19 cellular contexts compared by ENCODE assay signal in genomic region chr6:102015431-102015830, GRCh38.
"Had no signal": no experiment of that assay in that cellular context is flagged by ENCODE, and none has a peak within 500 bp of the region (broad histone marks: within the 10 kb centered on the region; RNA-seq: fewer than 3 reads in every experiment).

No MANE protein-coding gene starts in this region.

- H3K4me3 Mint-ChIP-seq: effector memory CD8-positive, alpha-beta T cell; memory B cell; natural killer cell; stimulated activated memory B cell treated with anti-CD40 and anti-IgM and Interleukin-4, amounts not matched to agents 10 μg/mL and 1 μg/mL and 100 μg/mL, for 72 hours had no signal

- H3K27me3 Mint-ChIP-seq: effector memory CD8-positive, alpha-beta T cell; memory B cell; progenitor cell of endocrine pancreas; stimulated activated memory B cell treated with anti-CD40 and anti-IgM and Interleukin-4, amounts not matched to agents 10 μg/mL and 1 μg/mL and 100 μg/mL, for 72 hours had no signal

- H3K36me3 ChIP-seq: neutrophil, pancreas, right lobe of liver, thoracic aorta, upper lobe of left lung, uterus had no signal

- DNase-seq: cortex of kidney; effector memory CD8-positive, alpha-beta T cell; erythroblast; head of caudate nucleus; natural killer cell; right lobe of liver; stimulated activated CD4-positive, alpha-beta T cell treated with anti-CD3 and anti-CD28 coated beads, Interleukin-4, amount 100 ng/mL, for 4 hours; stimulated activated naive CD8-positive, alpha-beta T cell treated with anti-CD3 and anti-CD28 coated beads, Interleukin-15, Interleukin-2, amounts not matched to agents 100 U/mL and 50 U/mL, for 24 hours; upper lobe of left lung; uterus had no signal

- ATAC-seq: effector memory CD8-positive, alpha-beta T cell; left lobe of liver; natural killer cell; pancreas; right lobe of liver; stimulated activated memory B cell treated with anti-CD40 and anti-IgM and Interleukin-4, amounts not matched to agents 10 μg/mL and 1 μg/mL and 100 μg/mL, for 72 hours; stimulated activated naive CD8-positive, alpha-beta T cell treated with anti-CD3 and anti-CD28 coated beads, Interleukin-15, Interleukin-2, amounts not matched to agents 100 U/mL and 50 U/mL, for 24 hours had no signal

- H3K4me1 Mint-ChIP-seq: memory B cell; natural killer cell; stimulated activated memory B cell treated with anti-CD40 and anti-IgM and Interleukin-4, amounts not matched to agents 10 μg/mL and 1 μg/mL and 100 μg/mL, for 72 hours had no signal

- H3K27me3 ChIP-seq: neutrophil, pancreas, right lobe of liver, tibial nerve, upper lobe of left lung, uterus had no signal

- H3K4me3 ChIP-seq: lung, pancreas, right lobe of liver, thoracic aorta, tibial nerve, upper lobe of left lung, uterus had no signal

- H3K9me3 ChIP-seq: neutrophil, pancreas, right lobe of liver, thoracic aorta, tibial nerve, upper lobe of left lung, uterus had no signal

- H3K27ac ChIP-seq: neutrophil, pancreas, right lobe of liver, thoracic aorta, tibial nerve, upper lobe of left lung, uterus had no signal

- H3K27ac Mint-ChIP-seq: effector memory CD8-positive, alpha-beta T cell; memory B cell; natural killer cell; progenitor cell of endocrine pancreas; stimulated activated memory B cell treated with anti-CD40 and anti-IgM and Interleukin-4, amounts not matched to agents 10 μg/mL and 1 μg/mL and 100 μg/mL, for 72 hours had no signal

- H3K36me3 Mint-ChIP-seq: memory B cell; stimulated activated memory B cell treated with anti-CD40 and anti-IgM and Interleukin-4, amounts not matched to agents 10 μg/mL and 1 μg/mL and 100 μg/mL, for 72 hours had no signal

- H3K4me1 ChIP-seq: pancreas, right lobe of liver, tibial nerve, upper lobe of left lung, uterus had no signal

- H3K9me3 Mint-ChIP-seq: effector memory CD8-positive, alpha-beta T cell; memory B cell; stimulated activated memory B cell treated with anti-CD40 and anti-IgM and Interleukin-4, amounts not matched to agents 10 μg/mL and 1 μg/mL and 100 μg/mL, for 72 hours had no signal
